18 cellular contexts compared by ENCODE assay signal in the genomic region with DNA sequence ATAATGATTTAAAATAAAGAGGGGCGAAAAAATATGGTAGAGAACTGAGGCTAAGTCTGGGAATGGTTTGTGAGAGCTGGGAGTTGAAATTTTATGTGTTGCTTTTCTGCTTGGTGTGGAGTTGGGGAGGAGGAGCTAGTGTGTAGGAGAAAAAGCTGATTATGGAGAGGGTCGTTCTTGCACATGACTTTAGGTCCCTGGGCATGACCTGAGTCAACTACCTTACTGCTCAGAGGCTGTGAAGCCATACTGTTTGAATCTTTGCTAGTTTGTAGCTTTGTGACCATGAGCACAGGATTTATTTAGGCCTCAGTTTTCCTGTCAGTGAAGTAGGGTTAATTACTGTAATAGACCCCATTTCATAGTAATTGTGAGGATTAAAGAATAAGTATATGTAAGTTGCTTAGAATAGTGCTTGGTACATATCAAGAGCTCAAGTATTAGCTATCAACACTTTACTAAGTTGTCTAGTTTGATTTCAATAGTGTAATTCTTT.
DNase-seq lines count a peak whose midpoint lies in the region; ATAC-seq and TF ChIP-seq lines count a peak whose summit lies in the region.
"Had no signal": no experiment of that assay in that cellular context is flagged by ENCODE, and none has a peak within 500 bp of the region (broad histone marks: within the 10 kb centered on the region; RNA-seq: fewer than 3 reads in every experiment).

No MANE protein-coding gene starts in this region.

- ATAC-seq in activated naive CD8-positive, alpha-beta T cell treated with anti-CD3 and anti-CD28 coated beads, Interleukin-2, amount 50 U/mL, for 24 hours = no peak
- no peak for ATAC-seq in T-cell (replicated peaks in 1 of 4)
- ATAC-seq: stimulated activated naive CD8-positive, alpha-beta T cell treated with anti-CD3 and anti-CD28 coated beads, Interleukin-15, amount 100 ng/mL, for 72 hours had no signal

- peaks cover 12% of the 10 kb centered on the region for H3K4me1 ChIP-seq in cardiac muscle cell (ENCODE audit: low read depth)
- H3K4me1 ChIP-seq in iPS-18a (ENCODE audit: control insufficient read depth, low read depth, low read length) = peaks cover 11% of the 10 kb centered on the region

- intact Hi-C loops in cardiac septum (cut with DNase I) = no loop called here

- H3K27me3 Mint-ChIP-seq in activated naive CD8-positive, alpha-beta T cell treated with anti-CD3 and anti-CD28 coated beads, Interleukin-2, amount 50 U/mL, for 24 hours = no peaks in the 10 kb centered on the region
- H3K27me3 Mint-ChIP-seq in type B pancreatic cell (no peaks in the 10 kb centered on the region), T-cell (no peaks in the 10 kb centered on the region)
- H3K27me3 Mint-ChIP-seq: dendritic cell treated with granulocyte-macrophage colony-stimulating factor and Interleukin-4, amounts not matched to agents 40 ng/mL and 50 ng/mL, for 4 days; stimulated activated naive CD8-positive, alpha-beta T cell treated with anti-CD3 and anti-CD28 coated beads, Interleukin-15, amount 100 ng/mL, for 72 hours had no signal

- POLR2A ChIA-PET in T-cell (lab: Charles Lee) = no interaction called here

- no peaks in the 10 kb centered on the region for H3K9me3 Mint-ChIP-seq in activated naive CD8-positive, alpha-beta T cell treated with anti-CD3 and anti-CD28 coated beads, Interleukin-2, amount 50 U/mL, for 24 hours
- H3K9me3 Mint-ChIP-seq in type B pancreatic cell = peaks cover 7% of the 10 kb centered on the region
- H3K9me3 Mint-ChIP-seq in T-cell = no peaks in the 10 kb centered on the region
- H3K9me3 Mint-ChIP-seq: dendritic cell treated with granulocyte-macrophage colony-stimulating factor and Interleukin-4, amounts not matched to agents 40 ng/mL and 50 ng/mL, for 4 days; HFFc6; stimulated activated naive CD8-positive, alpha-beta T cell treated with anti-CD3 and anti-CD28 coated beads, Interleukin-15, amount 100 ng/mL, for 72 hours had no signal

- H3K27me3 ChIP-seq in cardiac muscle cell (no peaks in the 10 kb centered on the region), iPS-18a (ENCODE audit: control insufficient read depth, insufficient read depth, low read length) (no peaks in the 10 kb centered on the region)

- H3K27ac Mint-ChIP-seq in activated naive CD8-positive, alpha-beta T cell treated with anti-CD3 and anti-CD28 coated beads, Interleukin-2, amount 50 U/mL, for 24 hours = peak overlapping the region; percentile 74
- H3K27ac Mint-ChIP-seq in type B pancreatic cell (peak overlapping the region; percentile 63), T-cell (no peak overlapping the region)
- H3K27ac Mint-ChIP-seq: dendritic cell treated with granulocyte-macrophage colony-stimulating factor and Interleukin-4, amounts not matched to agents 40 ng/mL and 50 ng/mL, for 4 days; HFFc6; stimulated activated naive CD8-positive, alpha-beta T cell treated with anti-CD3 and anti-CD28 coated beads, Interleukin-15, amount 100 ng/mL, for 72 hours had no signal

- no peaks in the 10 kb centered on the region for H3K9me3 ChIP-seq in cardiac muscle cell (ENCODE audit: low read depth)
- peaks cover 15% of the 10 kb centered on the region for H3K9me3 ChIP-seq in iPS-18a (ENCODE audit: control insufficient read depth, low read depth, low read length)

- no peaks in the 10 kb centered on the region for H3K36me3 Mint-ChIP-seq in activated naive CD8-positive, alpha-beta T cell treated with anti-CD3 and anti-CD28 coated beads, Interleukin-2, amount 50 U/mL, for 24 hours (ENCODE audit: low read depth)
- peaks cover 9% of the 10 kb centered on the region for H3K36me3 Mint-ChIP-seq in type B pancreatic cell
- H3K36me3 Mint-ChIP-seq in T-cell = no peaks in the 10 kb centered on the region

- peak in 1 of 2 donors; percentile 21 for DNase-seq in cardiac muscle cell (ENCODE audit: low read depth in 1 of 2, low spot score in 1 of 2)
- DNase-seq in cardiac septum (ENCODE audit: low spot score) = no peak
- no peak for DNase-seq in activated naive CD8-positive, alpha-beta T cell treated with anti-CD3 and anti-CD28 coated beads, Interleukin-2, amount 50 U/mL, for 24 hours
- DNase-seq in type B pancreatic cell (ENCODE audit: extremely low spot score, unreplicated experiment) = no peak
- no peak for DNase-seq in hepatic stellate cell (ENCODE audit: low spot score)
- no peak for DNase-seq in T-cell
- DNase-seq in stimulated activated CD8-positive, alpha-beta memory T cell treated with anti-CD3 and anti-CD28 coated beads, Interleukin-4, amount 100 ng/mL, for 48 hours = no peak
- DNase-seq: activated effector memory CD4-positive, alpha-beta T cell treated with Interleukin-2 at 50 U/mL for 16 hours; HFFc6; kidney; mesenchymal stem cell; NCI-H1436 treated with DMSO at 0.1 percent for 48 hours; stimulated activated CD4-positive, alpha-beta T cell treated with anti-CD3 and anti-CD28 coated beads, Interleukin-15, amount 100 ng/mL, for 24 hours; stimulated activated naive CD8-positive, alpha-beta T cell treated with anti-CD3 and anti-CD28 coated beads, Interleukin-15, amount 100 ng/mL, for 72 hours; SW 1271 had no signal

- H3K9ac ChIP-seq in iPS-18a (ENCODE audit: low read length) = peak overlapping the region; percentile 94

- H3K4me3 ChIP-seq in cardiac muscle cell (peak overlapping the region; percentile 51), iPS-18a (ENCODE audit: low read length) (peak overlapping the region; percentile 71)

- H3K27ac ChIP-seq in cardiac muscle cell = peak overlapping the region; percentile 100
- H3K27ac ChIP-seq in iPS-18a (ENCODE audit: low read length) = peak overlapping the region; percentile 74
- H3K27ac ChIP-seq: VCaP had no signal

- no peak overlapping the region for H3K4me3 Mint-ChIP-seq in activated naive CD8-positive, alpha-beta T cell treated with anti-CD3 and anti-CD28 coated beads, Interleukin-2, amount 50 U/mL, for 24 hours
- H3K4me3 Mint-ChIP-seq in type B pancreatic cell (peak overlapping the region; percentile 72), T-cell (peak overlapping the region in 1 of 3 donors; percentile 23)
- H3K4me3 Mint-ChIP-seq: dendritic cell treated with granulocyte-macrophage colony-stimulating factor and Interleukin-4, amounts not matched to agents 40 ng/mL and 50 ng/mL, for 4 days; HFFc6; stimulated activated naive CD8-positive, alpha-beta T cell treated with anti-CD3 and anti-CD28 coated beads, Interleukin-15, amount 100 ng/mL, for 72 hours had no signal

- CTCF ChIA-PET in T-cell (lab: Charles Lee) = interaction anchor here in 1 of 2 donors (0.7 kb wide), 1 partner anchor 12 kb away, joined by 3 read pairs; no protein-coding TSS in a partner anchor

- H3K4me1 Mint-ChIP-seq in activated naive CD8-positive, alpha-beta T cell treated with anti-CD3 and anti-CD28 coated beads, Interleukin-2, amount 50 U/mL, for 24 hours = peaks cover 45% of the 10 kb centered on the region
- H3K4me1 Mint-ChIP-seq in type B pancreatic cell (ENCODE audit: unreplicated experiment) = peaks cover 6% of the 10 kb centered on the region
- peaks cover 67 to 85% (median 80%) of the 10 kb centered on the region in 3 donors for H3K4me1 Mint-ChIP-seq in T-cell

- TF ChIP-seq CTCF in cardiac muscle cell (IDR thresholded peaks at IDR 0.05; ENCODE audit: low read depth, low read length) (no peak), type B pancreatic cell (conservative IDR thresholded peaks at IDR 0.05) (no peak)

- H3K36me3 ChIP-seq in cardiac muscle cell (no peaks in the 10 kb centered on the region), iPS-18a (ENCODE audit: control insufficient read depth, low read depth, low read length) (no peaks in the 10 kb centered on the region)

Comparison
In these comparisons a context has a peak if more than half of its experiments do, and no peak if none do; other contexts are left out.
1. H3K27ac Mint-ChIP-seq: peak in activated naive CD8-positive, alpha-beta T cell treated with anti-CD3 and anti-CD28 coated beads, Interleukin-2, amount 50 U/mL, for 24 hours (single experiment) and type B pancreatic cell (single experiment); none in T-cell (0 of 2).